In genomic region chr3:106172780-106173179, GRCh38 we compare ENCODE assay signal across 13 cellular contexts.
DNase-seq lines count a peak whose midpoint lies in the region; ATAC-seq and TF ChIP-seq lines count a peak whose summit lies in the region.
"Had no signal": no experiment of that assay in that cellular context is flagged by ENCODE, and none has a peak within 500 bp of the region (broad histone marks: within the 10 kb centered on the region; RNA-seq: fewer than 3 reads in every experiment).

No MANE protein-coding gene starts in this region.

- H3K79me2 ChIP-seq in OCI-LY3 (ENCODE audit: low read length), result no peaks in the 10 kb centered on the region

- CTCF ChIA-PET in T-cell (lab: Charles Lee), result no interaction called here

- H3K4me2 ChIP-seq in BLaER1 treated with 17β-estradiol and CSF1 and Interleukin-3, amounts not matched to agents 10 nM and 100 nM, result peak overlapping the region in 9 of 11 experiments; percentile 7 to 59 (median 29); a peak in 12 of 22 replicates
- H3K4me2 ChIP-seq in OCI-LY3 (ENCODE audit: low read length), result peak overlapping the region; percentile 50

- H3K36me3 Mint-ChIP-seq in T-cell, result no peaks in the 10 kb centered on the region

- H3K4me1 ChIP-seq in BLaER1 treated with 17β-estradiol and CSF1 and Interleukin-3, amounts not matched to agents 10 nM and 100 nM, result peaks cover 26 to 42% (median 33%) of the 10 kb centered on the region in 10 experiments
- H3K4me1 ChIP-seq in OCI-LY3 (ENCODE audit: low read length), result peaks cover 36% of the 10 kb centered on the region

- H2AFZ ChIP-seq in OCI-LY3 (ENCODE audit: low read depth, low read length), result no peak overlapping the region

- no peak overlapping the region for H3K27ac Mint-ChIP-seq in T-cell

- DNase-seq in OCI-M2 (lab: John Stamatoyannopoulos, UW; ENCODE audit: unreplicated experiment), result no peak
- no peak for DNase-seq in dedifferentiated amniotic fluid mesenchymal stem cell (ENCODE audit: extremely low spot score)
- DNase-seq in T-cell, result no peak
- no peak for DNase-seq in midbrain (lab: John Stamatoyannopoulos, UW)
- DNase-seq: C1 segment of cervical spinal cord, mesendoderm, NCI-H1105, transverse colon had no signal

- no peaks in the 10 kb centered on the region for H3K36me3 ChIP-seq in BLaER1 treated with 17β-estradiol and CSF1 and Interleukin-3, amounts not matched to agents 10 nM and 100 nM
- H3K36me3 ChIP-seq in OCI-LY3 (replicated peaks; ENCODE audit: low read depth, low read length), result no peaks in the 10 kb centered on the region
- H3K36me3 ChIP-seq: transverse colon had no signal

- no peaks in the 10 kb centered on the region for H3K9me3 ChIP-seq in BLaER1 treated with 17β-estradiol and CSF1 and Interleukin-3, amounts not matched to agents 10 nM and 100 nM (replicated peaks in 1 of 11)
- H3K9me3 ChIP-seq in OCI-LY3 (ENCODE audit: insufficient read depth, low read length), result no peaks in the 10 kb centered on the region
- H3K9me3 ChIP-seq: transverse colon had no signal

- peaks cover 52 to 66% (median 61%) of the 10 kb centered on the region in 3 donors for H3K4me1 Mint-ChIP-seq in T-cell

- no peak overlapping the region for H3K27ac ChIP-seq in BLaER1 treated with 17β-estradiol and CSF1 and Interleukin-3, amounts not matched to agents 10 nM and 100 nM
- H3K27ac ChIP-seq in OCI-LY3 (ENCODE audit: low read length), result no peak overlapping the region
- H3K27ac ChIP-seq: transverse colon had no signal

- POLR2A ChIA-PET in T-cell (lab: Charles Lee), result no interaction called here

- no peaks in the 10 kb centered on the region for H3K27me3 Mint-ChIP-seq in T-cell

- ATAC-seq in GM19035 (IDR thresholded peaks at IDR 0.05; ENCODE audit: unreplicated experiment) (peak; percentile 42), HG02973 (IDR thresholded peaks at IDR 0.05; ENCODE audit: unreplicated experiment) (peak; percentile 56), T-cell (replicated peaks in 1 of 4) (no peak)
- ATAC-seq: SK-N-SH treated with all-trans-retinoic acid at 6 μM for 48 hours had no signal

- no peaks in the 10 kb centered on the region for H3K9me3 Mint-ChIP-seq in T-cell

- H3K27me3 ChIP-seq in BLaER1 treated with 17β-estradiol and CSF1 and Interleukin-3, amounts not matched to agents 10 nM and 100 nM, result no peaks in the 10 kb centered on the region
- H3K27me3 ChIP-seq in OCI-LY3 (ENCODE audit: low read depth, low read length), result peaks cover 58% of the 10 kb centered on the region
- H3K27me3 ChIP-seq: transverse colon had no signal

- H3K9ac ChIP-seq in BLaER1 treated with 17β-estradiol and CSF1 and Interleukin-3, amounts not matched to agents 10 nM and 100 nM, result no peak overlapping the region
- no peak overlapping the region for H3K9ac ChIP-seq in OCI-LY3 (ENCODE audit: low read length)

- TF ChIP-seq CTCF in OCI-LY3 (IDR thresholded peaks at IDR 0.05; ENCODE audit: low read depth, low read length), result no peak

- H3K4me3 Mint-ChIP-seq in T-cell, result no peak overlapping the region

- no peaks in the 10 kb centered on the region for H4K20me1 ChIP-seq in BLaER1 treated with 17β-estradiol and CSF1 and Interleukin-3, amounts not matched to agents 10 nM and 100 nM
- H4K20me1 ChIP-seq in OCI-LY3 (ENCODE audit: insufficient read depth, low read length), result peaks cover 8% of the 10 kb centered on the region

- H3K4me3 ChIP-seq in BLaER1 treated with 17β-estradiol and CSF1 and Interleukin-3, amounts not matched to agents 10 nM and 100 nM, result no peak overlapping the region
- H3K4me3 ChIP-seq in OCI-LY3 (ENCODE audit: low read length), result no peak overlapping the region
- H3K4me3 ChIP-seq: transverse colon had no signal

Comparison
In these comparisons a context has a peak if more than half of its experiments do, and no peak if none do; other contexts are left out.
1. ATAC-seq: peak in GM19035 (single experiment) and HG02973 (single experiment); none in T-cell (0 of 4).